Comparison of ENCODE assay signal across 9 cellular contexts in genomic region chr19:17348700-17349099, GRCh38. TPM values are rescaled to one million over a fixed set of nuclear protein-coding genes. Genes with fewer than 3 reads are reported as not detected.
A peak's percentile ranks its signal among the peaks of the same experiment; 100 is the strongest.
DNase-seq lines count a peak whose midpoint lies in the region; ATAC-seq and TF ChIP-seq lines count a peak whose summit lies in the region.
"Had no signal": no experiment of that assay in that cellular context is flagged by ENCODE, and none has a peak within 500 bp of the region (broad histone marks: within the 10 kb centered on the region; RNA-seq: fewer than 3 reads in every experiment).

No MANE protein-coding gene starts in this region.

- H3K27me3 Mint-ChIP-seq in T-helper 17 cell = peaks cover 40% of the 10 kb centered on the region

- H3K27ac Mint-ChIP-seq in T-helper 17 cell = peak overlapping the region; percentile 67

- peak; percentile 12 for DNase-seq in GOT3 (lab: John Stamatoyannopoulos, UW)
- no peak for DNase-seq in T-helper 17 cell
- peak; percentile 78 to 88 (median 81) for DNase-seq in heart left ventricle
- DNase-seq in gastrocnemius medialis = no peak
- DNase-seq in NCI-H2196 (lab: John Stamatoyannopoulos, UW; ENCODE audit: unreplicated experiment) = no peak
- no peak for DNase-seq in GM13977 (ENCODE audit: low spot score)
- no peak for DNase-seq in NCI-H1694 (lab: John Stamatoyannopoulos, UW)
- no peak for DNase-seq in activated CD4-positive, alpha-beta T cell treated with anti-CD3 and anti-CD28 coated beads for 48 hours
- DNase-seq: T-helper 1 cell had no signal

- TF ChIP-seq CTCF in heart left ventricle (IDR thresholded peaks at IDR 0.05) (no peak), gastrocnemius medialis (IDR thresholded peaks at IDR 0.05 in 4 of 5, conservative IDR thresholded peaks at IDR 0.05 in 1 of 5) (no peak), GM13977 (IDR thresholded peaks at IDR 0.05; ENCODE audit: extremely low read depth, insufficient read depth, missing control alignments) (no peak)

- H3K4me3 ChIP-seq in heart left ventricle = peak overlapping the region in 2 of 12 donors; percentile 3 to 28
- H3K4me3 ChIP-seq in gastrocnemius medialis = no peak overlapping the region

- peaks cover 4% of the 10 kb centered on the region for H3K36me3 Mint-ChIP-seq in T-helper 17 cell (ENCODE audit: low read depth)

- ATAC-seq in T-helper 17 cell (no peak), heart left ventricle (peak; percentile 42 to 80 (median 76)), gastrocnemius medialis (peak; percentile 47 to 59)

- no peaks in the 10 kb centered on the region for H3K36me3 ChIP-seq in heart left ventricle
- no peaks in the 10 kb centered on the region for H3K36me3 ChIP-seq in gastrocnemius medialis

- no peak for TF ChIP-seq POLR2A in heart left ventricle (IDR thresholded peaks at IDR 0.05)
- no peak for TF ChIP-seq POLR2A in gastrocnemius medialis (IDR thresholded peaks at IDR 0.05)

- no peaks in the 10 kb centered on the region for H3K9me3 ChIP-seq in T-helper 17 cell (ENCODE audit: control insufficient read depth, low read length, poor library complexity, severe bottlenecking)
- H3K9me3 ChIP-seq in heart left ventricle = no peaks in the 10 kb centered on the region
- H3K9me3 ChIP-seq in gastrocnemius medialis = no peaks in the 10 kb centered on the region

- intact Hi-C loops in heart left ventricle (cut with DNase I) = loop anchor here in 6 of 10 donors (5.0 to 10.0 kb wide), 4 partner anchors 114 to 506 kb away; partner anchors contain the start of genes NXNL1 (in 3 of the 6) and RPL18A (in 1 of the 6)
- intact Hi-C loops in gastrocnemius medialis (cut with DNase I; ENCODE audit: low total_unique reads) = no loop called here

- WGBS in heart left ventricle, 4 donors = 6 to 11% (median 8%) methylated on average over 9 to 12 of the region's 12 CpGs

- H3K27me3 ChIP-seq in heart left ventricle (no peaks in the 10 kb centered on the region), gastrocnemius medialis (peaks cover 0 to 6% (median 0%) of the 10 kb centered on the region in 3 donors)

- no peak overlapping the region for H3K4me3 Mint-ChIP-seq in T-helper 17 cell

- H3K4me1 Mint-ChIP-seq in T-helper 17 cell = peaks cover 14% of the 10 kb centered on the region

- H3K27ac ChIP-seq in heart left ventricle (peak overlapping the region in 9 of 12 donors; percentile 11 to 84 (median 72)), gastrocnemius medialis (peak overlapping the region; percentile 33 to 75 (median 62))

- in situ Hi-C loops in gastrocnemius medialis (cut with MboI; ENCODE audit: low sequenced_read_pairs in 4 of 4) = loop anchor here (5.0 to 10.0 kb wide), 2 partner anchors 39 to 116 kb away; partner anchors contain the start of gene NXNL1 (in 1 of the 4)
- in situ Hi-C loops in GM13977 (cut with MboI; ENCODE audit: low pct_unique_long_range_greater_than_20kb, low sequenced_read_pairs, unreplicated experiment) = loop anchor here (5.0 kb wide), 1 partner anchor 39 kb away; no protein-coding TSS in a partner anchor

- H3K4me1 ChIP-seq in heart left ventricle = peaks cover 0 to 59% (median 41%) of the 10 kb centered on the region in 12 donors
- peaks cover 30 to 33% of the 10 kb centered on the region in 2 donors for H3K4me1 ChIP-seq in gastrocnemius medialis

RNA-seq across cellular contexts. Expression of gene GTPBP3, which starts 11.3 kb away (rescaled TPM):
- total RNA-seq in T-helper 17 cell (10 to 100 TPM; 27.5 to 33.3 TPM), heart left ventricle (10 to 100 TPM in 7 of 9 donors, 1 to 10 TPM in 2; 6.3 to 20.1 (median 11.3) TPM), gastrocnemius medialis (10 to 100 TPM in 3 of 4 donors, 1 to 10 TPM in 1; 6.7 to 21.3 (median 11.1) TPM)
- 10 to 100 TPM in 1 of 2 donors, 1 to 10 TPM in 1; 8.9 to 13.0 TPM for polyA plus RNA-seq in heart left ventricle

RNA-seq across cellular contexts. Expression of gene ANO8, which starts 14.0 kb away (rescaled TPM):
- 10 to 100 TPM; 15.9 to 17.7 TPM for total RNA-seq in T-helper 17 cell
- total RNA-seq in heart left ventricle = 10 to 100 TPM in 2 of 9 donors, 1 to 10 TPM in 7; 6.4 to 11.0 (median 7.9) TPM
- 1 to 10 TPM; 4.8 to 8.3 TPM for polyA plus RNA-seq in heart left ventricle
- 10 to 100 TPM in 2 of 4 donors, 1 to 10 TPM in 2; 6.2 to 24.5 (median 9.9) TPM for total RNA-seq in gastrocnemius medialis

RNA-seq across cellular contexts. Expression of gene PLVAP, which starts 28.4 kb away (rescaled TPM):
- not detected for total RNA-seq in T-helper 17 cell
- total RNA-seq in heart left ventricle = 10 to 100 TPM in 4 of 9 donors, 1 to 10 TPM in 5; 7.1 to 52.8 (median 9.5) TPM
- 10 to 100 TPM; 26.4 to 50.1 TPM for polyA plus RNA-seq in heart left ventricle
- 10 to 100 TPM; 11.5 to 45.1 (median 18.8) TPM for total RNA-seq in gastrocnemius medialis

RNA-seq across cellular contexts. Expression of gene DDA1, which starts 39.3 kb away (rescaled TPM):
- total RNA-seq in T-helper 17 cell = 10 to 100 TPM; 40.3 to 50.3 TPM
- 10 to 100 TPM; 13.9 to 47.1 (median 35.7) TPM for total RNA-seq in heart left ventricle
- 10 to 100 TPM; 64.8 to 84.6 TPM for polyA plus RNA-seq in heart left ventricle
- 10 to 100 TPM; 18.7 to 40.0 (median 27.0) TPM for total RNA-seq in gastrocnemius medialis

RNA-seq across cellular contexts. Expression of gene MRPL34, which starts 43.0 kb away (rescaled TPM):
- total RNA-seq in T-helper 17 cell (10 to 100 TPM; 47.0 to 47.1 TPM), heart left ventricle (100 to 1,000 TPM in 8 of 9 donors, 10 to 100 TPM in 1; 97.8 to 389 (median 174) TPM), gastrocnemius medialis (100 to 1,000 TPM; 145 to 369 (median 249) TPM)
- 100 to 1,000 TPM; 296 to 325 TPM for polyA plus RNA-seq in heart left ventricle

Comparison
In these comparisons a context has a peak if more than half of its experiments do, and no peak if none do; other contexts are left out.
1. DNase-seq: peak in GOT3 (single experiment) and heart left ventricle (5 of 5); none in T-helper 17 cell (0 of 3), gastrocnemius medialis (0 of 2), NCI-H2196 (single experiment), GM13977 (single experiment), NCI-H1694 (single experiment) and activated CD4-positive, alpha-beta T cell treated with anti-CD3 and anti-CD28 coated beads for 48 hours (single experiment).
2. RNA of gene PLVAP, which starts 28.4 kb away (total RNA-seq): 11.5 to 45.1 TPM in gastrocnemius medialis and 7.1 to 52.8 TPM in heart left ventricle; not detected in T-helper 17 cell; every median in the first group is over 4 times any median in the second.